ENCODE assay signal across 20 cellular contexts in genomic region chr7:108145401-108145800, GRCh38. TPM values are rescaled to one million over a fixed set of nuclear protein-coding genes. Genes with fewer than 3 reads are reported as not detected.
DNase-seq lines count a peak whose midpoint lies in the region; ATAC-seq and TF ChIP-seq lines count a peak whose summit lies in the region.
"Had no signal": no experiment of that assay in that cellular context is flagged by ENCODE, and none has a peak within 500 bp of the region (broad histone marks: within the 10 kb centered on the region; RNA-seq: fewer than 3 reads in every experiment).

No MANE protein-coding gene starts in this region.

- no peak overlapping the region for H2AFZ ChIP-seq in osteoblast (ENCODE audit: low read length)
- H2AFZ ChIP-seq: PC-9 had no signal

- H3K27ac ChIP-seq in HUES64 (ENCODE audit: low read depth, low read length) (no peak overlapping the region), gastroesophageal sphincter (peak overlapping the region in 3 of 4 donors; percentile 18 to 71 (median 65)), osteoblast (ENCODE audit: low read depth, low read length) (no peak overlapping the region)
- H3K27ac ChIP-seq: GM23248, PC-9, RWPE1 had no signal

- no peaks in the 10 kb centered on the region for H4K20me1 ChIP-seq in osteoblast (ENCODE audit: insufficient read depth, low read length)

- no peak for TF ChIP-seq POLR2A in gastroesophageal sphincter (IDR thresholded peaks at IDR 0.05)

- ATAC-seq in gastroesophageal sphincter (no peak), GM18873 (IDR thresholded peaks at IDR 0.05; ENCODE audit: low FRiP score, unreplicated experiment) (no peak), HG02885 (IDR thresholded peaks at IDR 0.05; ENCODE audit: poor library complexity, unreplicated experiment) (no peak)

- H3K79me2 ChIP-seq in osteoblast (ENCODE audit: insufficient read depth, low read length) = no peaks in the 10 kb centered on the region

- no peaks in the 10 kb centered on the region for H3K27me3 ChIP-seq in HUES64 (ENCODE audit: insufficient read depth, low read length)
- no peaks in the 10 kb centered on the region for H3K27me3 ChIP-seq in gastroesophageal sphincter
- peaks cover 1% of the 10 kb centered on the region for H3K27me3 ChIP-seq in osteoblast (ENCODE audit: insufficient read depth, low read length)

- H3K4me3 ChIP-seq in HUES64 (ENCODE audit: low read length) = peak overlapping the region; percentile 59; the same call in 1 of the 2 replicates
- no peak overlapping the region for H3K4me3 ChIP-seq in gastroesophageal sphincter
- no peak overlapping the region for H3K4me3 ChIP-seq in osteoblast (ENCODE audit: insufficient read depth, low read length)
- no peak overlapping the region for H3K4me3 ChIP-seq in foreskin fibroblast (ENCODE audit: low read depth in 1 of 2, low read length in 2 of 2)
- H3K4me3 ChIP-seq: PC-9 had no signal

- DNase-seq in left kidney (ENCODE audit: low read depth, low spot score) (peak; percentile 7), osteoblast (ENCODE audit: insufficient read length, low spot score, missing footprints) (no peak), foreskin fibroblast (no peak)
- DNase-seq: 8988T, DMS 273 treated with DMSO at 0.1 percent for 48 hours, DND-41, GM23248, Karpas-422, NCI-H1092, NCI-H1436 treated with DMSO at 0.1 percent for 48 hours, NCI-H2029 treated with DMSO at 0.1 percent for 48 hours, PC-9, SIG-M5 had no signal

- H3K4me1 ChIP-seq in ES-I3 (ENCODE audit: insufficient read depth, low read length) (no peaks in the 10 kb centered on the region), HUES64 (ENCODE audit: insufficient read depth, low read length) (no peaks in the 10 kb centered on the region), gastroesophageal sphincter (peaks cover 0 to 34% (median 3%) of the 10 kb centered on the region in 3 donors), osteoblast (ENCODE audit: insufficient read depth, low read length) (peaks cover 3% of the 10 kb centered on the region)

- WGBS in HUES64 = 67% methylated on average over 8 of the region's 8 CpGs
- 60 to 100% methylated on average over 1 to 7 of the region's 8 CpGs for WGBS in gastroesophageal sphincter (ENCODE audit: low coverage in 1 of 2), 2 donors

- TF ChIP-seq EP300 in gastroesophageal sphincter (IDR thresholded peaks at IDR 0.05) = no peak

- H3K36me3 ChIP-seq in ES-I3 (ENCODE audit: insufficient read depth, low read length) (no peaks in the 10 kb centered on the region), HUES64 (ENCODE audit: insufficient read depth, low read length) (no peaks in the 10 kb centered on the region), gastroesophageal sphincter (no peaks in the 10 kb centered on the region), osteoblast (ENCODE audit: insufficient read depth, low read length) (no peaks in the 10 kb centered on the region)

- H3K4me2 ChIP-seq in osteoblast (ENCODE audit: insufficient read depth, low read length) = no peak overlapping the region

- H3K9me3 ChIP-seq in ES-I3 (ENCODE audit: control insufficient read depth, insufficient read depth, low read length) (no peaks in the 10 kb centered on the region), HUES64 (ENCODE audit: insufficient read depth, low read depth, low read length) (no peaks in the 10 kb centered on the region), gastroesophageal sphincter (no peaks in the 10 kb centered on the region), osteoblast (ENCODE audit: low read depth, low read length) (no peaks in the 10 kb centered on the region)

- TF ChIP-seq CTCF in gastroesophageal sphincter (IDR thresholded peaks at IDR 0.05) = no peak
- TF ChIP-seq CTCF in osteoblast (IDR thresholded peaks at IDR 0.05; ENCODE audit: extremely low read depth, low read depth, low read length) = no peak
- no peak for TF ChIP-seq CTCF in foreskin fibroblast (IDR thresholded peaks at IDR 0.05; ENCODE audit: low read depth, low read length)

- H3K9ac ChIP-seq in ES-I3 (ENCODE audit: low read depth, low read length) = peak overlapping the region; percentile 17; the same call in 1 of the 2 replicates
- no peak overlapping the region for H3K9ac ChIP-seq in HUES64 (ENCODE audit: low read depth, low read length)
- H3K9ac ChIP-seq: GM23248 had no signal

RNA-seq across cellular contexts. Expression of gene LAMB4, which starts 15.2 kb away (rescaled TPM):
- not detected for polyA plus RNA-seq in HUES64 (2013, experiment 1 of 2)
- not detected for polyA plus RNA-seq in HUES64 (2013, experiment 2 of 2)
- total RNA-seq in gastroesophageal sphincter (under 1 TPM in 2 of 4 donors, not detected in 2; 0.23 to 0.82 TPM), osteoblast (under 0.01 and 0.36 TPM in 2 replicates)
- total RNA-seq: GM23248 had no signal
- polyA plus RNA-seq: IgD-negative memory B cell had no signal

Comparison
In these comparisons a context has a peak if more than half of its experiments do, and no peak if none do; other contexts are left out.
1. H3K27ac ChIP-seq: peak in gastroesophageal sphincter (3 of 4); none in HUES64 (single experiment) and osteoblast (single experiment).